In the genomic region with DNA sequence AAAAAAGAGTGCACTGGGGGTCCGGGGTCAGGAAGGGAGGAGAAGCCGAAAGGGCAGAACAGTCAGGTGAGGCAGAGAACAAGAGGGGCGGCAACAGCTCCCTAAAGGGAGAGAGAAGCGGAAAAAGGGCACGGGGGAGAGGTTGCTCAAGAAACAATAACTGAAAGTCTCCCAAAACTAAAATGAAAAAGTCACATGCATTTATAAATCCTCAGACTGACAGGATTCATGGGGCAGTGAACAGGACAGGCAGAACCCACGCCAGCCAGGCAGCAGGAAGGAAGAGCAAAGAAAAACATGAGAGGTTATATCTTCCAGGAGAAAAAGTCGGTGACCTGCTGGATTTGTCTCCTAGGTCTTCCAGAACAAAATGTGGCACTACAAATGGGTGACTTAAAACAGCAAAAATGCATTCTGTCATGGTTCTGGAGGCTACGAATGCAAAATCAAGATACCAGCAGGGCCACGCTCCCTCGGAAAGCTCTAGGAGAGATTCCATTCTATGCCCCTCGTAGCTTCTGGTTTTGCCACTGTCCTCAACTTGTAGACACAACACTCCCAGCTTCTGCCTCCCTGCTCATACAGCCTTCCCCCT, we compare ENCODE assay signal across 33 cellular contexts.
"Had no signal": no experiment of that assay in that cellular context is flagged by ENCODE, and none has a peak within 500 bp of the region (broad histone marks: within the 10 kb centered on the region; RNA-seq: fewer than 3 reads in every experiment).

No MANE protein-coding gene starts in this region.

- H3K36me3 ChIP-seq: cardiac muscle cell, esophagus squamous epithelium, left ventricle myocardium inferior, neutrophil, sigmoid colon, stomach, thyroid gland, upper lobe of right lung had no signal

- H3K9me3 ChIP-seq: body of pancreas, esophagus squamous epithelium, neutrophil, sigmoid colon, stomach, thyroid gland had no signal

- H3K4me3 Mint-ChIP-seq: activated CD4-positive, alpha-beta T cell treated with anti-CD3 and anti-CD28 coated beads, Interleukin-2, amount 10 ng/mL, durations not matched to agents 7 days and 5 days; activated CD8-positive, alpha-beta memory T cell treated with anti-CD3 and anti-CD28 coated beads, Interleukin-2, amount 10 ng/mL, durations not matched to agents 7 days and 5 days; activated CD8-positive, alpha-beta T cell treated with anti-CD3 and anti-CD28 coated beads for 36 hours; activated T-cell treated with anti-CD3 and anti-CD28 coated beads, Interleukin-2, amount 50 U/mL, for 72 hours; natural killer cell; stimulated activated naive B cell treated with anti-CD40 and anti-IgM and Interleukin-4, amounts not matched to agents 10 μg/mL and 1 μg/mL and 100 μg/mL, for 72 hours; T-helper 1 cell treated with Interleukin-12 subunit alpha and Interleukin-12 subunit beta and Interleukin-4 antibody, amounts not matched to agents 30 μg/mL and 1 μg/mL, for 36 hours; WTC11 had no signal

- H3K4me3 ChIP-seq: body of pancreas, cardiac muscle cell, esophagus squamous epithelium, left ventricle myocardium inferior, lung, sigmoid colon, stomach, thyroid gland, upper lobe of right lung had no signal

- H3K4me1 ChIP-seq: body of pancreas, upper lobe of right lung had no signal

- DNase-seq: activated CD4-positive, alpha-beta T cell treated with anti-CD3 and anti-CD28 coated beads for 1 hour; activated CD4-positive, alpha-beta T cell treated with anti-CD3 and anti-CD28 coated beads, Interleukin-2, amount 10 ng/mL, durations not matched to agents 7 days and 5 days; activated CD8-positive, alpha-beta T cell treated with anti-CD3 and anti-CD28 coated beads for 36 hours; activated naive CD4-positive, alpha-beta T cell; activated T-cell treated with anti-CD3 and anti-CD28 coated beads for 4 hours; activated T-cell treated with anti-CD3 and anti-CD28 coated beads, Interleukin-2, amount 50 U/mL, for 72 hours; body of pancreas; cerebellar nuclear complex; cortex of kidney; esophagus squamous epithelium; foreskin melanocyte; kidney glomerular epithelial cell; left ventricle myocardium inferior; mesendoderm; natural killer cell; retina; sigmoid colon; small intestine; stimulated activated CD4-positive, alpha-beta T cell treated with anti-CD3 and anti-CD28 coated beads, Interleukin-1b, Interleukin-23, amount 100 ng/mL, for 48 hours; stimulated activated naive B cell treated with anti-CD40 and anti-IgM and Interleukin-4, amounts not matched to agents 10 μg/mL and 1 μg/mL and 100 μg/mL, for 72 hours; stomach; SW 1271; T-helper 9 cell; thyroid gland; upper lobe of right lung had no signal

- ATAC-seq: activated CD8-positive, alpha-beta memory T cell treated with anti-CD3 and anti-CD28 coated beads, Interleukin-2, amount 10 ng/mL, durations not matched to agents 7 days and 5 days; activated CD8-positive, alpha-beta T cell treated with anti-CD3 and anti-CD28 coated beads for 36 hours; activated naive CD4-positive, alpha-beta T cell treated with anti-CD3 and anti-CD28 coated beads, Interleukin-2, amount 50 U/mL, for 72 hours; activated T-cell treated with anti-CD3 and anti-CD28 coated beads, Interleukin-2, amount 50 U/mL, for 72 hours; body of pancreas; natural killer cell; stimulated activated naive B cell treated with anti-CD40 and anti-IgM and Interleukin-4, amounts not matched to agents 10 μg/mL and 1 μg/mL and 100 μg/mL, for 72 hours; upper lobe of right lung; WTC11 had no signal

- H3K9me3 Mint-ChIP-seq: activated CD4-positive, alpha-beta T cell treated with anti-CD3 and anti-CD28 coated beads, Interleukin-2, amount 10 ng/mL, durations not matched to agents 7 days and 5 days; T-helper 1 cell treated with Interleukin-12 subunit alpha and Interleukin-12 subunit beta and Interleukin-4 antibody, amounts not matched to agents 30 μg/mL and 1 μg/mL, for 36 hours had no signal

- H3K27ac ChIP-seq: body of pancreas, cardiac muscle cell, epithelial cell of prostate, esophagus squamous epithelium, left ventricle myocardium inferior, neutrophil, sigmoid colon, stomach, thyroid gland, upper lobe of right lung had no signal

- H3K27me3 Mint-ChIP-seq: activated CD4-positive, alpha-beta T cell treated with anti-CD3 and anti-CD28 coated beads, Interleukin-2, amount 10 ng/mL, durations not matched to agents 7 days and 5 days; activated CD8-positive, alpha-beta memory T cell treated with anti-CD3 and anti-CD28 coated beads, Interleukin-2, amount 10 ng/mL, durations not matched to agents 7 days and 5 days; activated CD8-positive, alpha-beta T cell treated with anti-CD3 and anti-CD28 coated beads for 36 hours had no signal

- H3K36me3 Mint-ChIP-seq: activated CD8-positive, alpha-beta memory T cell treated with anti-CD3 and anti-CD28 coated beads, Interleukin-2, amount 10 ng/mL, durations not matched to agents 7 days and 5 days; WTC11 had no signal

- H3K27me3 ChIP-seq: body of pancreas, cardiac muscle cell, esophagus squamous epithelium, neutrophil, sigmoid colon, stomach, thyroid gland, upper lobe of right lung had no signal

- H3K27ac Mint-ChIP-seq: activated CD4-positive, alpha-beta T cell treated with anti-CD3 and anti-CD28 coated beads, Interleukin-2, amount 10 ng/mL, durations not matched to agents 7 days and 5 days; activated CD8-positive, alpha-beta memory T cell treated with anti-CD3 and anti-CD28 coated beads, Interleukin-2, amount 10 ng/mL, durations not matched to agents 7 days and 5 days; activated CD8-positive, alpha-beta T cell treated with anti-CD3 and anti-CD28 coated beads for 36 hours; activated naive CD4-positive, alpha-beta T cell treated with anti-CD3 and anti-CD28 coated beads, Interleukin-2, amount 50 U/mL, for 72 hours; activated T-cell treated with anti-CD3 and anti-CD28 coated beads, Interleukin-2, amount 50 U/mL, for 72 hours; natural killer cell; stimulated activated naive B cell treated with anti-CD40 and anti-IgM and Interleukin-4, amounts not matched to agents 10 μg/mL and 1 μg/mL and 100 μg/mL, for 72 hours; T-helper 1 cell treated with Interleukin-12 subunit alpha and Interleukin-12 subunit beta and Interleukin-4 antibody, amounts not matched to agents 30 μg/mL and 1 μg/mL, for 36 hours; WTC11 had no signal
